In genomic region chr7:1197997-1198632, GRCh38 we compare ENCODE assay signal across 14 cellular contexts. TPM values are rescaled to one million over a fixed set of nuclear protein-coding genes. Genes with fewer than 3 reads are reported as not detected.
DNase-seq lines count a peak whose midpoint lies in the region; ATAC-seq and TF ChIP-seq lines count a peak whose summit lies in the region.
"Had no signal": no experiment of that assay in that cellular context is flagged by ENCODE, and none has a peak within 500 bp of the region (broad histone marks: within the 10 kb centered on the region; RNA-seq: fewer than 3 reads in every experiment).

No MANE protein-coding gene starts in this region.

- no peaks in the 10 kb centered on the region; the same call in 1 of the 2 replicates for H3K27me3 Mint-ChIP-seq in WTC11 (ENCODE audit: low read depth)

- CTCF ChIA-PET in WTC11 (lab: Charles Lee), result interaction anchor here (1.4 kb wide), 1 partner anchor 15 kb away, joined by 3 read pairs; no protein-coding TSS in a partner anchor

- H3K4me1 Mint-ChIP-seq in WTC11, result no peaks in the 10 kb centered on the region

- H3K36me3 Mint-ChIP-seq in WTC11, result no peaks in the 10 kb centered on the region
- H3K36me3 Mint-ChIP-seq: mesothelial cell of epicardium had no signal

- DNase-seq in AG09319 (ENCODE audit: extremely low read depth, low read depth) (peak; percentile 44), HT-29 (ENCODE audit: low spot score) (peak; percentile 35), WTC11 (ENCODE audit: low spot score) (no peak), iris pigment epithelial cell (ENCODE audit: low read depth) (peak; percentile 93), occipital lobe (lab: John Stamatoyannopoulos, UW) (no peak)
- no peak for DNase-seq in activated CD8-positive, alpha-beta memory T cell treated with anti-CD3 and anti-CD28 coated beads, Interleukin-2, amount 50 U/mL, for 4 hours
- DNase-seq: activated CD4-positive, alpha-beta T cell treated with anti-CD3 and anti-CD28 coated beads, Interleukin-2, amount 10 ng/mL, durations not matched to agents 7 days and 5 days; activated naive CD4-positive, alpha-beta T cell; NCI-H1105 treated with DMSO at 0.1 percent for 48 hours; retina; transverse colon had no signal

- POLR2A ChIA-PET in WTC11 (lab: Charles Lee), result no interaction called here

- H3K4me3 Mint-ChIP-seq in WTC11, result no peak overlapping the region
- H3K4me3 Mint-ChIP-seq: activated CD4-positive, alpha-beta T cell treated with anti-CD3 and anti-CD28 coated beads, Interleukin-2, amount 10 ng/mL, durations not matched to agents 7 days and 5 days; mesothelial cell of epicardium had no signal

- TF ChIP-seq CTCF in AG09319 (IDR thresholded peaks at IDR 0.05; ENCODE audit: low read depth, low read length) (no peak), WTC11 (IDR thresholded peaks at IDR 0.05) (no peak)

- ATAC-seq in WTC11, result no peak
- ATAC-seq in GM19455 (IDR thresholded peaks at IDR 0.05; ENCODE audit: unreplicated experiment), result no peak
- no peak for ATAC-seq in GM21723 (IDR thresholded peaks at IDR 0.05; ENCODE audit: unreplicated experiment)

- H3K9me3 Mint-ChIP-seq in WTC11, result no peaks in the 10 kb centered on the region
- H3K9me3 Mint-ChIP-seq: activated CD4-positive, alpha-beta T cell treated with anti-CD3 and anti-CD28 coated beads, Interleukin-2, amount 10 ng/mL, durations not matched to agents 7 days and 5 days; mesothelial cell of epicardium had no signal

- H3K27ac Mint-ChIP-seq in WTC11, result no peak overlapping the region
- H3K27ac Mint-ChIP-seq: activated CD4-positive, alpha-beta T cell treated with anti-CD3 and anti-CD28 coated beads, Interleukin-2, amount 10 ng/mL, durations not matched to agents 7 days and 5 days; mesothelial cell of epicardium had no signal

TF ChIP-seq in WTC11, 78 proteins besides CTCF, POLR2A, EP300 and RAD21:
- TF ChIP-seq HMGXB4 (CRISPR knock-in tag; IDR thresholded peaks at IDR 0.05) (no peak), USF2 (CRISPR knock-in tag; IDR thresholded peaks at IDR 0.05) (no peak), NR2C2 (CRISPR knock-in tag; IDR thresholded peaks at IDR 0.05) (no peak), TEAD1 (CRISPR knock-in tag; IDR thresholded peaks at IDR 0.05) (no peak), AFF4 (CRISPR knock-in tag; IDR thresholded peaks at IDR 0.05; ENCODE audit: borderline replicate concordance) (no peak), HMGA2 (CRISPR knock-in tag; IDR thresholded peaks at IDR 0.05) (peak; percentile 86)

RNA-seq across cellular contexts. Expression of gene UNCX, which starts 34.6 kb away (rescaled TPM):
- not detected in 2 replicates for total RNA-seq in HT-29 (2014; rRNA removed; shearing (Covaris generic))
- total RNA-seq in WTC11 (2021) (not detected in 3 replicates), occipital lobe (not detected)
- total RNA-seq: activated CD4-positive, alpha-beta T cell treated with anti-CD3 and anti-CD28 coated beads, Interleukin-2, amount 10 ng/mL, durations not matched to agents 7 days and 5 days; mesothelial cell of epicardium; transverse colon had no signal

RNA-seq across cellular contexts. Expression of gene ZFAND2A, which starts 38.1 kb away (rescaled TPM):
- 18.0 and 19.0 TPM in 2 replicates for total RNA-seq in HT-29 (2014; rRNA removed; shearing (Covaris generic))
- total RNA-seq in WTC11 (2021), result 14.5 to 16.1 TPM (median 15.3 TPM) in 3 replicates
- 14.7 TPM for total RNA-seq in occipital lobe

Comparison
In these comparisons a context has a peak if more than half of its experiments do, and no peak if none do; other contexts are left out.
1. DNase-seq: peak in AG09319 (single experiment), HT-29 (single experiment) and iris pigment epithelial cell (single experiment); none in WTC11 (single experiment), activated CD8-positive, alpha-beta memory T cell treated with anti-CD3 and anti-CD28 coated beads, Interleukin-2, amount 50 U/mL, for 4 hours (single experiment) and occipital lobe (single experiment).